15 cellular contexts compared by ENCODE assay signal in the genomic region with DNA sequence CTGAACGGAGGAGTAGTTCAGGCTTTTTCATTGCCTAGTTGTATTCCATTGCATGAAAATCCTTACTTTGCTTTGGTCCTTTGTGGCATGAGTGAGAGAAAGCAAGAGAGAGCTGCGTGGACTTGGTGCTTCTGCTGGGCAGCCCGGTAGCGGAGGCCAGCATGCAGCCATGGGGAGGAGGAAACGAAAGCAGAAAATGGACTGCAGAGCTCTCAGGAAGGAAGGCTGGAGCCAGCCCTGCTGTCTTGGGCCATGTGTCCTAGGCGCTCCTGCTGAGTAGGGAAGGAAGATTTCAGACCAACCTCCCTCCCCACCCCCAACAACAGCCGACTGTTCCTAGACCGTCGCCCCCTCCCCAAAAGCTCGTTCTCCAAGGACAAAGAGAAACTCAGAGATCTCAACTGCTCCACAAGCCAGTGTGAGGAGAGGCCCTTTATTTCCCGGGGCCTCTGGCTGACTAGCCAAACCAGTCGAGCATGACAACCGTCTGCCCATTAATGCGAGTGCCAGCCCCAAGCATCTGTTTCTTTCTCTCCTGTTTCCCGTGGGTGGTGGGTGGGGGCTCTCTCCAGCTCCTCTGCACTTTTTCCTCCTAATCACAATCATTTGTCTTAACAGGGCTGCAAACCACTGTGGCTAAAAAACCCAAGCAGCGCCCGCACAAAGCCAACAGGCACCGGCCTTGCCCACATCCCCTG.
DNase-seq lines count a peak whose midpoint lies in the region; ATAC-seq, FAIRE-seq and TF ChIP-seq lines count a peak whose summit lies in the region.
"Had no signal": no experiment of that assay in that cellular context is flagged by ENCODE, and none has a peak within 500 bp of the region (broad histone marks: within the 10 kb centered on the region; RNA-seq: fewer than 3 reads in every experiment).

No MANE protein-coding gene starts in this region.

- intact Hi-C loops in MCF 10A (cut with micrococcal nuclease) (no loop called here), PC-3 (cut with micrococcal nuclease) (loop anchor here (5.0 to 10.0 kb wide), 2 partner anchors 88 to 210 kb away; no protein-coding TSS in a partner anchor), kidney (cut with DNase I) (no loop called here), left cardiac atrium (cut with DNase I) (no loop called here)

- no peaks in the 10 kb centered on the region for H3K4me1 Mint-ChIP-seq in MCF 10A (ENCODE audit: insufficient read depth, unreplicated experiment)

- BruUV-seq in MCF 10A (replicated peaks; lab: Mats Ljungman, UMichigan) (no TSS peak), PC-3 (replicated peaks; lab: Mats Ljungman, UMichigan) (no TSS peak)

- no peaks in the 10 kb centered on the region for H3F3A ChIP-seq in PC-3 (ENCODE audit: low read length, unreplicated experiment)

- H3K4me3 Mint-ChIP-seq in MCF 10A (ENCODE audit: unreplicated experiment), result no peak overlapping the region
- H3K4me3 Mint-ChIP-seq: T-helper 1 cell treated with Interleukin-12 subunit alpha and Interleukin-12 subunit beta and Interleukin-4 antibody, amounts not matched to agents 30 μg/mL and 1 μg/mL, for 36 hours had no signal

- POLR2A ChIA-PET in MCF 10A (lab: Yijun Ruan, JAX) (interaction anchor here (0.6 kb wide), 1 partner anchor 67 kb away, joined by 3 read pairs; the partner anchor contains the start of gene FZD7), PC-3 (lab: Charles Lee; ENCODE audit: unreplicated experiment) (no interaction called here)

- no peaks in the 10 kb centered on the region for H3K79me2 ChIP-seq in PC-3 (ENCODE audit: low read length)

- H3K27ac Mint-ChIP-seq in MCF 10A (ENCODE audit: low read depth, unreplicated experiment), result no peak overlapping the region
- H3K27ac Mint-ChIP-seq: T-helper 1 cell treated with Interleukin-12 subunit alpha and Interleukin-12 subunit beta and Interleukin-4 antibody, amounts not matched to agents 30 μg/mL and 1 μg/mL, for 36 hours had no signal

- 0 out of 2 replicates have a peak, but pooled peaks cover 5% of the 10 kb centered on the region for H3K9me2 ChIP-seq in PC-3 (replicated peaks; ENCODE audit: low read length)

- H4K20me1 ChIP-seq in PC-3 (ENCODE audit: low read length), result no peaks in the 10 kb centered on the region

- no peak for ATAC-seq in PC-3
- ATAC-seq in HG03432 (IDR thresholded peaks at IDR 0.05; ENCODE audit: unreplicated experiment), result no peak
- ATAC-seq in left cardiac atrium, result no peak

- no peak for FAIRE-seq in kidney (lab: Jason Lieb, UNC)
- FAIRE-seq: GM18507, urothelium cell line had no signal

- 0 out of 2 replicates have a peak overlapping the region, but pooled peaks have one; percentile 6 for H2AFZ ChIP-seq in PC-3 (ENCODE audit: low read length)

- no peaks in the 10 kb centered on the region for H3K9me3 Mint-ChIP-seq in MCF 10A (ENCODE audit: unreplicated experiment)
- H3K9me3 Mint-ChIP-seq: T-helper 1 cell treated with Interleukin-12 subunit alpha and Interleukin-12 subunit beta and Interleukin-4 antibody, amounts not matched to agents 30 μg/mL and 1 μg/mL, for 36 hours had no signal

- H3K4me3 ChIP-seq in PC-3 (ENCODE audit: low read length) (no peak overlapping the region), kidney (ENCODE audit: low read length in 2 of 2) (no peak overlapping the region)
- H3K4me3 ChIP-seq: lung, Peyer's patch had no signal

- H3K9ac ChIP-seq in PC-3 (ENCODE audit: low read length) (no peak overlapping the region), kidney (ENCODE audit: low read length in 2 of 2) (no peak overlapping the region)

- CTCF ChIA-PET in MCF 10A (lab: Yijun Ruan, JAX), result no interaction called here
- CTCF ChIA-PET in PC-3 (lab: Charles Lee), result no interaction called here

- in situ Hi-C loops in T47D (cut with HindIII; ENCODE audit: low pct_unique_long_range_greater_than_20kb, low sequenced_read_pairs), result no loop called here

- no peaks in the 10 kb centered on the region for H3K9me3 ChIP-seq in PC-3 (ENCODE audit: low read length)
- no peaks in the 10 kb centered on the region for H3K9me3 ChIP-seq in kidney (ENCODE audit: control insufficient read depth in 1 of 2, low read length in 2 of 2)
- H3K9me3 ChIP-seq: Peyer's patch had no signal

- peak; percentile 46 to 62 for DNase-seq in T47D (ENCODE audit: low read depth in 1 of 2, low spot score in 1 of 2)
- no peak for DNase-seq in MCF 10A (ENCODE audit: unreplicated experiment)
- DNase-seq in PC-3, result peak; percentile 6
- DNase-seq in kidney, result peak; percentile 46
- DNase-seq in left cardiac atrium, result no peak
- DNase-seq in HT-29 (ENCODE audit: low spot score), result no peak
- no peak for DNase-seq in stimulated activated CD4-positive, alpha-beta T cell treated with anti-CD3 and anti-CD28 coated beads, Interleukin-2, amount 100 ng/mL, for 24 hours
- DNase-seq: activated CD4-positive, alpha-beta T cell treated with anti-CD3 and anti-CD28 coated beads, Interleukin-2, amount 50 U/mL, for 48 hours; HCEC 1CT; Peyer's patch had no signal

- H3K27me3 Mint-ChIP-seq in MCF 10A (ENCODE audit: insufficient read depth, unreplicated experiment), result peaks cover 9% of the 10 kb centered on the region

- H3K27ac ChIP-seq in PC-3 (ENCODE audit: low read length), result no peak overlapping the region
- no peak overlapping the region for H3K27ac ChIP-seq in kidney (ENCODE audit: low read depth in 2 of 2, low read length in 2 of 2)
- H3K27ac ChIP-seq: Peyer's patch had no signal

- no peaks in the 10 kb centered on the region for H3K36me3 Mint-ChIP-seq in MCF 10A (ENCODE audit: insufficient read depth, unreplicated experiment)

- H3K36me3 ChIP-seq in PC-3 (ENCODE audit: low read depth, low read length) (no peaks in the 10 kb centered on the region), kidney (ENCODE audit: control insufficient read depth in 1 of 2, insufficient read depth in 2 of 2, low read length in 2 of 2) (no peaks in the 10 kb centered on the region)
- H3K36me3 ChIP-seq: Peyer's patch had no signal

- H3K4me2 ChIP-seq in PC-3 (ENCODE audit: low read length), result no peak overlapping the region

- H3K4me1 ChIP-seq in PC-3 (ENCODE audit: insufficient read depth, low read length) (no peaks in the 10 kb centered on the region; the same call in 1 of the 2 replicates), kidney (ENCODE audit: control insufficient read depth in 1 of 2, insufficient read depth in 1 of 2, low read depth in 1 of 2, low read length in 2 of 2) (no peaks in the 10 kb centered on the region)
- H3K4me1 ChIP-seq: Peyer's patch had no signal

- no peak for TF ChIP-seq CTCF in MCF 10A (IDR thresholded peaks at IDR 0.05; ENCODE audit: unreplicated experiment)
- TF ChIP-seq CTCF in PC-3 (conservative IDR thresholded peaks at IDR 0.05; ENCODE audit: low read depth, low read length), result no peak
- TF ChIP-seq CTCF in kidney (IDR thresholded peaks at IDR 0.05; ENCODE audit: borderline replicate concordance, extremely low read depth, insufficient read depth), result no peak

- no peaks in the 10 kb centered on the region for H3K27me3 ChIP-seq in PC-3 (ENCODE audit: low read length)
- H3K27me3 ChIP-seq: Peyer's patch had no signal

Comparison
In these comparisons a context has a peak if more than half of its experiments do, and no peak if none do; other contexts are left out.
1. DNase-seq: peak in T47D (2 of 2), PC-3 (single experiment) and kidney (single experiment); none in MCF 10A (single experiment), left cardiac atrium (single experiment), HT-29 (single experiment) and stimulated activated CD4-positive, alpha-beta T cell treated with anti-CD3 and anti-CD28 coated beads, Interleukin-2, amount 100 ng/mL, for 24 hours (0 of 2).